Comparison of ENCODE assay signal across 1 cellular context in the genomic region with DNA sequence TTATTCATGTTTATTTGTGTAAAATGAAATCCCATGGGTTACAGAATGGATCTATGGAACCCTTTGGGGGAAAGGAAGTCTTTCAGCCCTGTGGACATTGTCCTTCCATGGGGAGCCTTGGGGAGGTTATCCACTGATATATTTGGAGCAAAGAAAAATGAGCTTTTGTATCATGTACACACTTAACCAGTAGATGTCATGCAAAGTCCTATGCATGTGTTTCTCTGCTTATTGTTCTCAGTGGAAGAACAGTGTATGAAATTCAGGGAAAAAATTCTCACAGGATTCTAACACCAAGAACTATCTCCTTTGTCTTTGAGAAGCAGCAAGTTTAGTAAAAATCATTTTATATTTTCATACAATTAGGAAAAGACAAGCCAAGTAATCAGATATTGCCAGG.
TF ChIP-seq lines count a peak whose summit lies in the region.

No MANE protein-coding gene starts in this region.

TF ChIP-seq in HCT116, 20 proteins besides CTCF, POLR2A, EP300 and RAD21:
- TF ChIP-seq, protein P1, sequence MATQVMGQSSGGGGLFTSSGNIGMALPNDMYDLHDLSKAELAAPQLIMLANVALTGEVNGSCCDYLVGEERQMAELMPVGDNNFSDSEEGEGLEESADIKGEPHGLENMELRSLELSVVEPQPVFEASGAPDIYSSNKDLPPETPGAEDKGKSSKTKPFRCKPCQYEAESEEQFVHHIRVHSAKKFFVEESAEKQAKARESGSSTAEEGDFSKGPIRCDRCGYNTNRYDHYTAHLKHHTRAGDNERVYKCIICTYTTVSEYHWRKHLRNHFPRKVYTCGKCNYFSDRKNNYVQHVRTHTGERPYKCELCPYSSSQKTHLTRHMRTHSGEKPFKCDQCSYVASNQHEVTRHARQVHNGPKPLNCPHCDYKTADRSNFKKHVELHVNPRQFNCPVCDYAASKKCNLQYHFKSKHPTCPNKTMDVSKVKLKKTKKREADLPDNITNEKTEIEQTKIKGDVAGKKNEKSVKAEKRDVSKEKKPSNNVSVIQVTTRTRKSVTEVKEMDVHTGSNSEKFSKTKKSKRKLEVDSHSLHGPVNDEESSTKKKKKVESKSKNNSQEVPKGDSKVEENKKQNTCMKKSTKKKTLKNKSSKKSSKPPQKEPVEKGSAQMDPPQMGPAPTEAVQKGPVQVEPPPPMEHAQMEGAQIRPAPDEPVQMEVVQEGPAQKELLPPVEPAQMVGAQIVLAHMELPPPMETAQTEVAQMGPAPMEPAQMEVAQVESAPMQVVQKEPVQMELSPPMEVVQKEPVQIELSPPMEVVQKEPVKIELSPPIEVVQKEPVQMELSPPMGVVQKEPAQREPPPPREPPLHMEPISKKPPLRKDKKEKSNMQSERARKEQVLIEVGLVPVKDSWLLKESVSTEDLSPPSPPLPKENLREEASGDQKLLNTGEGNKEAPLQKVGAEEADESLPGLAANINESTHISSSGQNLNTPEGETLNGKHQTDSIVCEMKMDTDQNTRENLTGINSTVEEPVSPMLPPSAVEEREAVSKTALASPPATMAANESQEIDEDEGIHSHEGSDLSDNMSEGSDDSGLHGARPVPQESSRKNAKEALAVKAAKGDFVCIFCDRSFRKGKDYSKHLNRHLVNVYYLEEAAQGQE (IDR thresholded peaks at IDR 0.05; ENCODE audit: low read depth): no peak
- no peak for TF ChIP-seq SP1 (IDR thresholded peaks at IDR 0.05; ENCODE audit: low read depth)
- TF ChIP-seq EZH2phosphoT487 (IDR thresholded peaks at IDR 0.05; ENCODE audit: borderline replicate concordance): no peak
- no peak for TF ChIP-seq ZBTB33 (IDR thresholded peaks at IDR 0.05; ENCODE audit: extremely low read depth, insufficient replicate concordance, low read length)
- TF ChIP-seq CEBPB (IDR thresholded peaks at IDR 0.05; ENCODE audit: low read depth): no peak
- no peak for TF ChIP-seq EGR1 (IDR thresholded peaks at IDR 0.05; ENCODE audit: low read depth)
- no peak for TF ChIP-seq JUND (IDR thresholded peaks at IDR 0.05)
- no peak for TF ChIP-seq YY1 (IDR thresholded peaks at IDR 0.05; ENCODE audit: extremely low read depth, insufficient replicate concordance, low read depth, low read length)
- TF ChIP-seq TCF7L2 (IDR thresholded peaks at IDR 0.05; ENCODE audit: borderline replicate concordance, extremely low read depth, insufficient read depth, insufficient read length): no peak
